8 cellular contexts compared by ENCODE assay signal in the genomic region with DNA sequence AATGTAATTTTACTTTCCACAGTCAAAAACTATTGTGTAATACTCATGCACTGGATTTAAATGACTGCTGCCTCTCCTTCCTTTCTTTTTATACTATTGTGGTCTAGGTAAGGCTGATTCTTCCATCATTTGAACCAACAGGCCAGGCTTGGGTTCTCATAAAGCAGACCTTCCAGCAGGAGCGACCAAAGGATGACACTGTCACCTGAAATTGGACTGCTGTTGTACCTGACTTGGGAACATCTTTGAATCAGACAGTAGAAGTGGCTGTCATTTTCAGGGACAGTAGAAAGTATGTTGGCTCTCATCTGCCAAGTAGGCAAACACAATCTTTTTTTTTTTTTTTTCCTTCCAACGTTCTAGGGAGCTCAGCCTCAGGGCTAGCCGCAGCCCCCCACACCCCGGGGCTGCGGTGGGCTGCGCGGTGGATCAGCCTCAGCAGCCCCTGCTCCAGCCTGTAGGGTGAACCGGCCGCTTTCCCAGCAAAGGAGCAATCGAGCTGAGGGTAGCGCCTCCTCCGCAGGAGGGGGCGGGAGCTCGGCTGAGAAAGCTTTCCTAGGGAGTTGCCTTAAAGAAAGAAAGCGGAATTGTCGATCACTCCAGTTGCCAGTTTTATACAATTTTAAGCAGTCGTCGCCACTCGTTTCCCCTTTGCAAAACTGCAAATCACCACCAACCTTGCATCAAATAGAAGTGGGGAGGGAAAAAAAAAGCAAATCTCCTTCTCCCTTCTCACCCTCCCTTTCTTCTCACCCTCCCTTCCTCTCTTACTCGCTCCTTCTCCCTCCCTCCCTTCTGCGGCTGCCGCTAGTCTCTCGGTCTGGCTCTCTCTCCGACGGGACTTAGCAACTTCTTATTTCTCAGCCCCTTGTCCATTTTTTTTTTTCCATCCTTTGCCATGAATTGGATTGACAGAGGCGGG. TPM values are rescaled to one million over a fixed set of nuclear protein-coding genes. Genes with fewer than 3 reads are reported as not detected.
DNase-seq lines count a peak whose midpoint lies in the region; ATAC-seq and TF ChIP-seq lines count a peak whose summit lies in the region.

A gene (plus strand): TSS at position 807 of the 922 bp plus-strand sequence. CDS start 748 bp downstream, outside the sequence.

- peak within 1 kb of the TSS; percentile 39 for H3K27ac ChIP-seq in endodermal cell (ENCODE audit: low read depth, low read length)

- peak; percentile 74 for TF ChIP-seq CTCF in endodermal cell (conservative IDR thresholded peaks at IDR 0.05)
- no peak for TF ChIP-seq CTCF in lower leg skin (IDR thresholded peaks at IDR 0.05)

- no peaks in the 10 kb centered on the region for H3K36me3 Mint-ChIP-seq in activated CD4-positive, alpha-beta T cell treated with anti-CD3 and anti-CD28 coated beads, Interleukin-2, amount 10 ng/mL, durations not matched to agents 7 days and 5 days (ENCODE audit: low read depth)
- no peaks in the 10 kb centered on the region for H3K36me3 Mint-ChIP-seq in endodermal cell (ENCODE audit: low read depth)

- intact Hi-C loops in lower leg skin (cut with DNase I; ENCODE audit: low total_unique reads) = no loop called here

- ATAC-seq in GM19023 (IDR thresholded peaks at IDR 0.05; ENCODE audit: unreplicated experiment) = no peak
- ATAC-seq in HG03025 (IDR thresholded peaks at IDR 0.05; ENCODE audit: low FRiP score, unreplicated experiment) = no peak

- peaks cover 41% of the 10 kb centered on the region for H3K27me3 Mint-ChIP-seq in activated CD4-positive, alpha-beta T cell treated with anti-CD3 and anti-CD28 coated beads, Interleukin-2, amount 10 ng/mL, durations not matched to agents 7 days and 5 days
- H3K27me3 Mint-ChIP-seq in endodermal cell (ENCODE audit: insufficient read depth) = peaks cover 53% of the 10 kb centered on the region

- H3K27ac Mint-ChIP-seq in activated CD4-positive, alpha-beta T cell treated with anti-CD3 and anti-CD28 coated beads, Interleukin-2, amount 10 ng/mL, durations not matched to agents 7 days and 5 days = no peak within 1 kb of the TSS
- H3K27ac Mint-ChIP-seq in endodermal cell = peak within 1 kb of the TSS; percentile 65

- POLR2A ChIA-PET in activated CD4-positive, alpha-beta T cell treated with anti-CD3 and anti-CD28 coated beads, Interleukin-2, amount 10 ng/mL, durations not matched to agents 7 days and 5 days (lab: Charles Lee) = no interaction called here

- peak within 1 kb of the TSS; percentile 32 for H3K4me3 Mint-ChIP-seq in activated CD4-positive, alpha-beta T cell treated with anti-CD3 and anti-CD28 coated beads, Interleukin-2, amount 10 ng/mL, durations not matched to agents 7 days and 5 days
- peak within 1 kb of the TSS; percentile 69 for H3K4me3 Mint-ChIP-seq in endodermal cell

- H3K9ac ChIP-seq in endodermal cell (ENCODE audit: extremely low read depth, low read length, poor library complexity, severe bottlenecking) = no peak within 1 kb of the TSS

- TF ChIP-seq POLR2A in lower leg skin (IDR thresholded peaks at IDR 0.05) = no peak

- 1 to 2% methylated on average over 13 to 23 of the region's 26 CpGs for WGBS in endodermal cell (ENCODE audit: insufficient coverage in 1 of 2, insufficient read length in 1 of 2), 2 experiments
- 0 to 1% methylated on average over 26 of the region's 26 CpGs for WGBS in lower leg skin, 2 donors

- H3K4me3 ChIP-seq in endodermal cell (ENCODE audit: low read length) (peak within 1 kb of the TSS; percentile 91), lower leg skin (ENCODE audit: low read depth, poor library complexity, severe bottlenecking) (peak within 1 kb of the TSS; percentile 34)

- H3K4me1 ChIP-seq in endodermal cell (ENCODE audit: control insufficient read depth, insufficient read depth, low read length) = no peaks in the 10 kb centered on the region

- peaks cover 55% of the 10 kb centered on the region for H3K27me3 ChIP-seq in endodermal cell (ENCODE audit: control insufficient read depth, insufficient read depth, low read length, poor library complexity, severe bottlenecking)

- DNase-seq in activated CD4-positive, alpha-beta T cell treated with anti-CD3 and anti-CD28 coated beads, Interleukin-2, amount 10 ng/mL, durations not matched to agents 7 days and 5 days = no peak
- DNase-seq in activated CD4-positive, alpha-beta T cell treated with anti-CD3 and anti-CD28 coated beads for 1 hour = no peak
- peak; percentile 89 for DNase-seq in SIG-M5 treated with dmso at 0.1 percent for 504 hours (lab: John Stamatoyannopoulos, UW; ENCODE audit: unreplicated experiment)
- peak; percentile 94 for DNase-seq in endodermal cell
- peak; percentile 23 to 93 for DNase-seq in lower leg skin (ENCODE audit: low spot score in 2 of 2)
- peak; percentile 77 for DNase-seq in stromal cell of bone marrow (ENCODE audit: low read depth)

- peaks cover 6% of the 10 kb centered on the region for H3K4me1 Mint-ChIP-seq in activated CD4-positive, alpha-beta T cell treated with anti-CD3 and anti-CD28 coated beads, Interleukin-2, amount 10 ng/mL, durations not matched to agents 7 days and 5 days
- peaks cover 7% of the 10 kb centered on the region for H3K4me1 Mint-ChIP-seq in endodermal cell

- H3K9me3 ChIP-seq in endodermal cell (ENCODE audit: control insufficient read depth, low read length) = no peaks in the 10 kb centered on the region

- H3K36me3 ChIP-seq in endodermal cell (ENCODE audit: control insufficient read depth, insufficient read depth, low read length) = no peaks in the 10 kb centered on the region

- no peaks in the 10 kb centered on the region for H3K9me3 Mint-ChIP-seq in activated CD4-positive, alpha-beta T cell treated with anti-CD3 and anti-CD28 coated beads, Interleukin-2, amount 10 ng/mL, durations not matched to agents 7 days and 5 days
- no peaks in the 10 kb centered on the region for H3K9me3 Mint-ChIP-seq in endodermal cell

- CTCF ChIA-PET in activated CD4-positive, alpha-beta T cell treated with anti-CD3 and anti-CD28 coated beads, Interleukin-2, amount 10 ng/mL, durations not matched to agents 7 days and 5 days (lab: Charles Lee) = no interaction called here

RNA-seq across cellular contexts. Expression of the gene that starts here (rescaled TPM):
- not detected for total RNA-seq in activated CD4-positive, alpha-beta T cell treated with anti-CD3 and anti-CD28 coated beads, Interleukin-2, amount 10 ng/mL, durations not matched to agents 7 days and 5 days
- 1 to 10 TPM in 1 of 2 donors, under 1 TPM in 1; 0.62 to 1.8 TPM for total RNA-seq in endodermal cell
- 4.1 TPM for polyA plus RNA-seq in endodermal cell (2013, experiment 1 of 2)
- polyA plus RNA-seq in endodermal cell (2013, experiment 2 of 2) = 3.7 TPM
- 1 to 10 TPM; 1.5 to 3.2 (median 2.7) TPM for total RNA-seq in lower leg skin

Comparison
In these comparisons a context has a peak if more than half of its experiments do, and no peak if none do; other contexts are left out.
1. DNase-seq: peak in SIG-M5 treated with dmso at 0.1 percent for 504 hours (single experiment), endodermal cell (single experiment), lower leg skin (2 of 2) and stromal cell of bone marrow (single experiment); none in activated CD4-positive, alpha-beta T cell treated with anti-CD3 and anti-CD28 coated beads, Interleukin-2, amount 10 ng/mL, durations not matched to agents 7 days and 5 days (single experiment) and activated CD4-positive, alpha-beta T cell treated with anti-CD3 and anti-CD28 coated beads for 1 hour (single experiment).